ENCODE assay signal across 9 cellular contexts in genomic region chr1:94962745-94963265, GRCh38. TPM values are rescaled to one million over a fixed set of nuclear protein-coding genes. Genes with fewer than 3 reads are reported as not detected.
DNase-seq lines count a peak whose midpoint lies in the region; ATAC-seq and TF ChIP-seq lines count a peak whose summit lies in the region.
"Had no signal": no experiment of that assay in that cellular context is flagged by ENCODE, and none has a peak within 500 bp of the region (broad histone marks: within the 10 kb centered on the region; RNA-seq: fewer than 3 reads in every experiment).

No MANE protein-coding gene starts in this region.

- TF ChIP-seq EP300 in SK-N-SH (IDR thresholded peaks at IDR 0.05; ENCODE audit: borderline replicate concordance in 1 of 2, low read depth in 1 of 2, low read length in 1 of 2), result no peak

- H3K79me2 ChIP-seq in SK-N-SH (ENCODE audit: insufficient read depth), result no peaks in the 10 kb centered on the region
- H3K79me2 ChIP-seq in neural progenitor cell (ENCODE audit: low read depth), result no peaks in the 10 kb centered on the region

- peaks cover 3% of the 10 kb centered on the region for H3K36me3 Mint-ChIP-seq in neural progenitor cell

- H4K20me1 ChIP-seq in SK-N-SH (ENCODE audit: insufficient read depth), result no peaks in the 10 kb centered on the region
- H4K20me1 ChIP-seq in neural progenitor cell (ENCODE audit: low read depth), result no peaks in the 10 kb centered on the region

- H3K27me3 Mint-ChIP-seq in neural progenitor cell (ENCODE audit: insufficient read depth, low read depth), result peaks cover 3% of the 10 kb centered on the region

- H3K4me2 ChIP-seq in SK-N-SH (no peak overlapping the region), neural progenitor cell (no peak overlapping the region)

- CTCF ChIA-PET in SK-N-SH (lab: Yijun Ruan, JAX), result no interaction called here

- H2AFZ ChIP-seq in SK-N-SH (ENCODE audit: low read depth) (peak overlapping the region; percentile 54; the same call in 1 of the 2 replicates), neural progenitor cell (replicated peaks) (no peak overlapping the region)

- no peaks in the 10 kb centered on the region for H3K9me2 ChIP-seq in SK-N-SH

- peaks cover 10% of the 10 kb centered on the region for H3K4me1 Mint-ChIP-seq in neural progenitor cell

- H3K27ac ChIP-seq in SK-N-SH (ENCODE audit: low read depth in 2 of 2, low read length in 1 of 2), result peak overlapping the region in 1 of 2 experiments; percentile 7; a peak in 1 of 4 replicates
- no peak overlapping the region for H3K27ac ChIP-seq in neural progenitor cell
- H3K27ac ChIP-seq: cardiac muscle cell had no signal

- no peak overlapping the region for H3K9ac ChIP-seq in SK-N-SH
- no peak overlapping the region for H3K9ac ChIP-seq in neural progenitor cell

- no peak for ATAC-seq in SK-N-SH treated with all-trans-retinoic acid at 6 μM for 48 hours
- ATAC-seq in HG02678 (IDR thresholded peaks at IDR 0.05; ENCODE audit: unreplicated experiment), result peak; percentile 97

- TF ChIP-seq RAD21 in SK-N-SH (IDR thresholded peaks at IDR 0.05; ENCODE audit: low read length), result no peak

- DNase-seq in SK-N-SH (no peak), NCI-H1694 (lab: John Stamatoyannopoulos, UW) (peak; percentile 3), iris pigment epithelial cell (ENCODE audit: low read depth) (peak; percentile 65), neural progenitor cell (ENCODE audit: low spot score) (no peak)
- DNase-seq in activated naive CD4-positive, alpha-beta T cell treated with anti-CD3 and anti-CD28 coated beads, Interleukin-2, amount 50 U/mL, for 16 hours, result peak; percentile 11
- peak; percentile 4 for DNase-seq in stimulated activated CD4-positive, alpha-beta T cell treated with anti-CD3 and anti-CD28 coated beads, Interleukin-4, amount 100 ng/mL, for 1 hour

- H3K9me3 Mint-ChIP-seq in neural progenitor cell, result no peaks in the 10 kb centered on the region

- H3K4me1 ChIP-seq in SK-N-SH (ENCODE audit: control insufficient read depth in 1 of 2, insufficient read depth in 2 of 2, low read depth in 1 of 2, low read length in 1 of 2), result peaks cover 0 to 8% of the 10 kb centered on the region in 2 experiments; a peak in 1 of 4 replicates
- no peaks in the 10 kb centered on the region for H3K4me1 ChIP-seq in neural progenitor cell

- no peaks in the 10 kb centered on the region for H3F3A ChIP-seq in SK-N-SH (replicated peaks; ENCODE audit: insufficient read depth)
- no peaks in the 10 kb centered on the region for H3F3A ChIP-seq in neural progenitor cell (ENCODE audit: low read depth)

- H3K27ac Mint-ChIP-seq in neural progenitor cell, result no peak overlapping the region

- TF ChIP-seq CTCF in SK-N-SH (IDR thresholded peaks at IDR 0.05) (no peak), neural progenitor cell (IDR thresholded peaks at IDR 0.05) (no peak)

- H3K4me3 ChIP-seq in SK-N-SH (ENCODE audit: low read depth in 2 of 2, low read length in 1 of 2) (no peak overlapping the region), neural progenitor cell (no peak overlapping the region)
- H3K4me3 ChIP-seq: cardiac muscle cell had no signal

- POLR2A ChIA-PET in SK-N-SH (lab: Yijun Ruan, JAX), result no interaction called here

- H3K9me3 ChIP-seq in SK-N-SH (no peaks in the 10 kb centered on the region), neural progenitor cell (ENCODE audit: low read depth) (no peaks in the 10 kb centered on the region)

- 87% methylated on average over 8 of the region's 8 CpGs for WGBS in SK-N-SH (ENCODE audit: low lambda C conversion rate)

- no peak overlapping the region for H3K4me3 Mint-ChIP-seq in neural progenitor cell

- H3K36me3 ChIP-seq in SK-N-SH (replicated peaks in 1 of 2; ENCODE audit: control insufficient read depth in 1 of 2, insufficient read depth in 2 of 2, low read length in 1 of 2), result no peaks in the 10 kb centered on the region
- H3K36me3 ChIP-seq in neural progenitor cell, result no peaks in the 10 kb centered on the region
- H3K36me3 ChIP-seq: cardiac muscle cell had no signal

- H3K27me3 ChIP-seq in SK-N-SH (ENCODE audit: insufficient read depth) (no peaks in the 10 kb centered on the region), neural progenitor cell (no peaks in the 10 kb centered on the region)
- H3K27me3 ChIP-seq: cardiac muscle cell had no signal

TF ChIP-seq in SK-N-SH, 30 proteins besides CTCF, POLR2A, EP300 and RAD21:
- TF ChIP-seq RFX5 (IDR thresholded peaks at IDR 0.05; ENCODE audit: low read length), result no peak
- no peak for TF ChIP-seq TEAD4 (IDR thresholded peaks at IDR 0.05; ENCODE audit: borderline replicate concordance, insufficient read depth)
- no peak for TF ChIP-seq MXI1 (IDR thresholded peaks at IDR 0.05; ENCODE audit: low read depth, low read length)
- no peak for TF ChIP-seq EZH2phosphoT487 (IDR thresholded peaks at IDR 0.05; ENCODE audit: borderline replicate concordance, low read depth)
- no peak for TF ChIP-seq FOXM1 (IDR thresholded peaks at IDR 0.05; ENCODE audit: low read depth)
- no peak for TF ChIP-seq ZBTB33 (IDR thresholded peaks at IDR 0.05; ENCODE audit: borderline replicate concordance, low read depth)
TF ChIP-seq in SK-N-SH: peak in this region for 0.

TF ChIP-seq in SK-N-SH treated with all-trans-retinoic acid at 6 μM for 48 hours, 23 proteins besides CTCF, POLR2A, EP300 and RAD21 (continues in another document):
- TF ChIP-seq RARB (CRISPR knock-in tag; IDR thresholded peaks at IDR 0.05) (no peak), BACH2 (CRISPR knock-in tag; IDR thresholded peaks at IDR 0.05; ENCODE audit: borderline replicate concordance) (no peak), PPARA (CRISPR knock-in tag; IDR thresholded peaks at IDR 0.05; ENCODE audit: borderline replicate concordance) (no peak), ZC3H10 (CRISPR knock-in tag; IDR thresholded peaks at IDR 0.05) (no peak), ZFP30 (CRISPR knock-in tag; IDR thresholded peaks at IDR 0.05) (no peak), OSR1 (CRISPR knock-in tag; IDR thresholded peaks at IDR 0.05) (no peak), CSDC2 (CRISPR knock-in tag; IDR thresholded peaks at IDR 0.05) (no peak), PATZ1 (CRISPR knock-in tag; IDR thresholded peaks at IDR 0.05; ENCODE audit: borderline replicate concordance) (no peak), ZFP3 (CRISPR knock-in tag; IDR thresholded peaks at IDR 0.05) (no peak), ESRRG (CRISPR knock-in tag; IDR thresholded peaks at IDR 0.05) (no peak), ZNF8 (CRISPR knock-in tag; IDR thresholded peaks at IDR 0.05) (no peak), TCF4 (CRISPR knock-in tag; IDR thresholded peaks at IDR 0.05; ENCODE audit: borderline replicate concordance) (no peak), ARNTL (CRISPR knock-in tag; IDR thresholded peaks at IDR 0.05; ENCODE audit: borderline replicate concordance, low read depth) (no peak), TSHZ2 (CRISPR knock-in tag; IDR thresholded peaks at IDR 0.05) (no peak), ZNF565 (CRISPR knock-in tag; conservative IDR thresholded peaks at IDR 0.05; ENCODE audit: low read depth) (no peak), SNAI2 (CRISPR knock-in tag; IDR thresholded peaks at IDR 0.05) (no peak)

RNA-seq across cellular contexts. Expression of gene CNN3, which starts 35.9 kb away (rescaled TPM):
- 204 and 242 TPM in 2 replicates for polyA plus RNA-seq in SK-N-SH (2012; rRNA removed)
- 282 and 327 TPM in 2 replicates for polyA plus RNA-seq in SK-N-SH (2012; cell fraction: cytosol; rRNA removed)
- 113 and 197 TPM in 2 replicates for polyA plus RNA-seq in SK-N-SH (2012; cell fraction: nucleus; rRNA removed)
- total RNA-seq in neural progenitor cell (ENCODE audit: low replicate concordance), result 477 and 644 TPM in 2 replicates

Comparison
In these comparisons a context has a peak if more than half of its experiments do, and no peak if none do; other contexts are left out.
1. DNase-seq: peak in NCI-H1694 (single experiment), activated naive CD4-positive, alpha-beta T cell treated with anti-CD3 and anti-CD28 coated beads, Interleukin-2, amount 50 U/mL, for 16 hours (single experiment), iris pigment epithelial cell (single experiment) and stimulated activated CD4-positive, alpha-beta T cell treated with anti-CD3 and anti-CD28 coated beads, Interleukin-4, amount 100 ng/mL, for 1 hour (single experiment); none in SK-N-SH (single experiment) and neural progenitor cell (single experiment).